8 cellular contexts compared by ENCODE assay signal in the genomic region with DNA sequence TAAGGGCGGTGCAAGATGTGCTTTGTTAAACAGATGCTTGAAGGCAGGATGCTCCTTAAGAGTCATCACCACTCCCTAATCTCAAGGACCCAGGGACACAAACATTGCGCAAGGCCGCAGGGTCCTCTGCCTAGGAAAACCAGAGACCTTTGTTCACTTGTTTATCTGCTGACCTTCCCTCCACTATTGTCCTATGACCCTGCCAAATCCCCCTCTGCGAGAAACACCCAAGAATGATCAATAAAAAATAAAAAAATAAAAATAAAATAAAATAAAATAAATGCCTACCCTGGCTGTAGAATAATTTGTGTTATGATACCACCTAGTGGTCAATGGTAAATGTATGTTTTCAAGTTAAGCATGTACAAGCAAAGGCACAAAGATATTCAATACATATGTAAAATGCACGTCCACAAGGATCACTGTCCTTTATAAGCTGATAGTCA. TPM values are rescaled to one million over a fixed set of nuclear protein-coding genes. Genes with fewer than 3 reads are reported as not detected.
DNase-seq lines count a peak whose midpoint lies in the region; TF ChIP-seq lines count a peak whose summit lies in the region.
"Not testable (repeated sequence)": the region's sequence is repeated elsewhere in the genome, so short reads cannot be mapped to it uniquely, and the experiment has no call there.

No MANE protein-coding gene starts in this region.

- TF ChIP-seq EP300 in Ishikawa (IDR thresholded peaks at IDR 0.05; ENCODE audit: borderline replicate concordance): not testable (repeated sequence)

- H3K27me3 Mint-ChIP-seq in endodermal cell (ENCODE audit: insufficient read depth): not testable (repeated sequence)
- peaks cover 12% of the 10 kb centered on the region for H3K27me3 Mint-ChIP-seq in osteocyte (ENCODE audit: unreplicated experiment)

- not testable (repeated sequence) for H3K4me1 Mint-ChIP-seq in endodermal cell; osteocyte (ENCODE audit: unreplicated experiment)

- H3K4me1 ChIP-seq in endodermal cell (ENCODE audit: control insufficient read depth, insufficient read depth, low read length): not testable (repeated sequence)

- DNase-seq in A172 (ENCODE audit: low spot score) (peak; percentile 46), GM03348 (ENCODE audit: low spot score) (peak; percentile 73), NCI-H748 treated with DMSO at 0.1 percent for 48 hours (lab: John Stamatoyannopoulos, UW) (peak; percentile 13), iPS-NIHi7 (ENCODE audit: extremely low spot score) (peak; percentile 42)
- not testable (repeated sequence) for DNase-seq in endodermal cell; osteocyte (ENCODE audit: extremely low spot score, unreplicated experiment)

- TF ChIP-seq CTCF in VCaP (conservative IDR thresholded peaks at IDR 0.05) (peak; percentile 70), endodermal cell (conservative IDR thresholded peaks at IDR 0.05) (peak; percentile 78), osteocyte (IDR thresholded peaks at IDR 0.05) (peak; percentile 65)

- H3K9me3 Mint-ChIP-seq in endodermal cell: peaks cover 12% of the 10 kb centered on the region
- H3K9me3 Mint-ChIP-seq in osteocyte (ENCODE audit: unreplicated experiment): not testable (repeated sequence)

- H3K27ac Mint-ChIP-seq in endodermal cell; osteocyte (ENCODE audit: unreplicated experiment): not testable (repeated sequence)

- H3K27me3 ChIP-seq in endodermal cell (ENCODE audit: control insufficient read depth, insufficient read depth, low read length, poor library complexity, severe bottlenecking): not testable (repeated sequence)

- peak; percentile 67 for TF ChIP-seq RAD21 in Ishikawa (IDR thresholded peaks at IDR 0.05; ENCODE audit: low read depth)

- H3K36me3 ChIP-seq in endodermal cell (ENCODE audit: control insufficient read depth, insufficient read depth, low read length): not testable (repeated sequence)

- H3K9ac ChIP-seq in endodermal cell (ENCODE audit: extremely low read depth, low read length, poor library complexity, severe bottlenecking): not testable (repeated sequence)

- H3K4me3 Mint-ChIP-seq in endodermal cell; osteocyte (ENCODE audit: unreplicated experiment): not testable (repeated sequence)

- H3K9me3 ChIP-seq in endodermal cell (ENCODE audit: control insufficient read depth, low read length): not testable (repeated sequence)

- WGBS in endodermal cell (ENCODE audit: insufficient coverage in 1 of 2, insufficient read length in 1 of 2), 2 experiments: 76% methylated on average over 4 of the region's 5 CpGs; no CpG with 5 or more reads in 1 of the 2 experiments

- not testable (repeated sequence) for H3K4me3 ChIP-seq in endodermal cell (ENCODE audit: low read length)

- not testable (repeated sequence) for H3K27ac ChIP-seq in VCaP; endodermal cell (ENCODE audit: low read depth, low read length)

- not testable (repeated sequence) for H3K36me3 Mint-ChIP-seq in endodermal cell (ENCODE audit: low read depth); osteocyte (ENCODE audit: unreplicated experiment)

TF ChIP-seq in Ishikawa, 13 proteins besides CTCF, POLR2A, EP300 and RAD21:
- peak; percentile 90 for TF ChIP-seq CEBPB (IDR thresholded peaks at IDR 0.05)

RNA-seq across cellular contexts. Expression of gene CNOT10, which starts 20.3 kb away (rescaled TPM):
- 34.4 and 44.8 TPM in 2 replicates for total RNA-seq in A172 (2014; rRNA removed; shearing (Covaris generic))
- total RNA-seq in endodermal cell: 10 to 100 TPM; 53.6 to 54.1 TPM
- polyA plus RNA-seq in endodermal cell (2013, experiment 1 of 2): 38.8 TPM
- 39.8 TPM for polyA plus RNA-seq in endodermal cell (2013, experiment 2 of 2)
- total RNA-seq in osteocyte: 47.7 and 49.6 TPM in 2 replicates
